8 cellular contexts compared by ENCODE assay signal in the genomic region with DNA sequence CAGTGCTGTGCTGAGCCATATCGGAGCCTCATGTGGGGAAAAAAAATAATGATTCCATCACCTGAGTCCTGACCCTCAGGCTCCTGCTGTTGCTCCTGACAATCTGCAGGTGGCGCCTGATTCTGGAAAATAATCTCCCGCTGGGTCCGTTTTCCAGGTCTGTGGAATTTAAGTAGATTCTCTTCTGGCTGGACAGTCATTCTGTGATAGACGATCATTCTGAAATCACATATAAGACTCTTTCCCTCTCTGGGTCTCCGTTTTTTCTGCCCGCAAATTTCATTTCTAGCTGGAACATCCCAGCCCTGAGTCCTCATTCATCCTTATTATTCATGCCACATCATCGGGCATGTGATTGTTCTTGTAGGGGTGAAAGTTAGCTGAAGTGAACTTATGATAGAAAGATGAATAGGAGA. TPM values are rescaled to one million over a fixed set of nuclear protein-coding genes. Genes with fewer than 3 reads are reported as not detected.
DNase-seq lines count a peak whose midpoint lies in the region; ATAC-seq and TF ChIP-seq lines count a peak whose summit lies in the region.

No MANE protein-coding gene starts in this region.

- no peak overlapping the region for H3K4ac ChIP-seq in neuronal stem cell (ENCODE audit: low read length)

- POLR2A ChIA-PET in AG04450 (lab: Yijun Ruan, JAX), result interaction anchor here (0.8 to 1.9 kb wide), 2 partner anchors 64 to 145 kb away, joined by 7 to 9 read pairs; a partner anchor contains a TSS

- no peaks in the 10 kb centered on the region for H3K79me1 ChIP-seq in neuronal stem cell (ENCODE audit: low read depth, low read length)

- DNase-seq in AG04450 (ENCODE audit: low read depth, low spot score) (peak; percentile 57), GM12864 (ENCODE audit: low read depth) (no peak), NCI-H2171 (lab: John Stamatoyannopoulos, UW) (peak; percentile 83), fibroblast of pulmonary artery (ENCODE audit: low read depth) (peak; percentile 87), neuronal stem cell (ENCODE audit: low spot score) (peak; percentile 68), 8988T (no peak)

- no peak overlapping the region for H2AFZ ChIP-seq in neuronal stem cell (ENCODE audit: low read length)

- no peak overlapping the region for H3K9ac ChIP-seq in neuronal stem cell (ENCODE audit: low read depth, low read length, poor library complexity)

- H2BK120ac ChIP-seq in neuronal stem cell (ENCODE audit: low read depth, low read length), result no peak overlapping the region

- H3K4me1 ChIP-seq in neuronal stem cell (ENCODE audit: control insufficient read depth in 2 of 2, insufficient read depth in 1 of 2, low read depth in 1 of 2, low read length in 2 of 2), result peaks cover 0 to 2% of the 10 kb centered on the region in 2 donors

- no peak overlapping the region for H2BK15ac ChIP-seq in neuronal stem cell (ENCODE audit: low read length)

- no peak overlapping the region for H2BK5ac ChIP-seq in neuronal stem cell (ENCODE audit: low read length)

- H3K18ac ChIP-seq in neuronal stem cell (ENCODE audit: low read length), result no peak overlapping the region

- no peak overlapping the region for H3K4me2 ChIP-seq in neuronal stem cell (ENCODE audit: insufficient read depth, low read length, poor library complexity, severe bottlenecking)

- H3K9me3 ChIP-seq in AG04450 (ENCODE audit: control insufficient read depth, insufficient read depth, low read length) (no peaks in the 10 kb centered on the region), neuronal stem cell (replicated peaks in 1 of 2; ENCODE audit: control insufficient read depth in 2 of 2, insufficient read depth in 1 of 2, low read depth in 1 of 2, low read length in 2 of 2) (no peaks in the 10 kb centered on the region)

- H3K27me3 ChIP-seq in AG04450 (ENCODE audit: control insufficient read depth, insufficient read depth, low read length) (no peaks in the 10 kb centered on the region), neuronal stem cell (ENCODE audit: control insufficient read depth in 3 of 3, insufficient read depth in 3 of 3, low read depth in 1 of 3, low read length in 3 of 3) (peaks cover 0 to 4% (median 0%) of the 10 kb centered on the region in 3 experiments)

- ATAC-seq in GM21717 (IDR thresholded peaks at IDR 0.05; ENCODE audit: unreplicated experiment), result no peak

- CTCF ChIA-PET in AG04450 (lab: Charles Lee), result interaction anchor here (0.7 to 9.4 kb wide), 19 partner anchors 9 to 331 kb away, joined by 3 to 103 read pairs (median 5); a partner anchor contains a TSS

- TF ChIP-seq CTCF in AG04450 (IDR thresholded peaks at IDR 0.05; ENCODE audit: low read depth, low read length) (peak; percentile 89), GM12864 (IDR thresholded peaks at IDR 0.05; ENCODE audit: low read depth, low read length, missing control alignments) (peak; percentile 83), WI38 (IDR thresholded peaks at IDR 0.05; ENCODE audit: low read depth, low read length) (peak; percentile 77), fibroblast of pulmonary artery (IDR thresholded peaks at IDR 0.05; ENCODE audit: low read length, missing control alignments) (peak; percentile 95)

- H3K36me3 ChIP-seq in neuronal stem cell (replicated peaks in 1 of 2; ENCODE audit: control insufficient read depth in 2 of 2, insufficient read depth in 2 of 2, low read length in 2 of 2), result no peaks in the 10 kb centered on the region

- H3K14ac ChIP-seq in neuronal stem cell (ENCODE audit: low read length), result no peak overlapping the region

- H3K4me3 ChIP-seq in AG04450 (ENCODE audit: low read depth, low read length) (no peak overlapping the region), GM12864 (ENCODE audit: low read depth, low read length) (no peak overlapping the region), WI38 (ENCODE audit: low read depth, low read length) (no peak overlapping the region), fibroblast of pulmonary artery (replicated peaks; ENCODE audit: low read depth, low read length) (no peak overlapping the region), neuronal stem cell (ENCODE audit: low read length in 2 of 2) (no peak overlapping the region)

- no peak overlapping the region for H2BK12ac ChIP-seq in neuronal stem cell (ENCODE audit: low read length)

- no peak overlapping the region for H4K8ac ChIP-seq in neuronal stem cell (ENCODE audit: low read depth, low read length)

- no peak overlapping the region for H2AK5ac ChIP-seq in neuronal stem cell (ENCODE audit: low read depth, low read length)

- H4K91ac ChIP-seq in neuronal stem cell (ENCODE audit: low read depth, low read length, poor library complexity), result no peak overlapping the region

- H3K27ac ChIP-seq in AG04450 (ENCODE audit: low read depth, low read length) (no peak overlapping the region), neuronal stem cell (replicated peaks; ENCODE audit: low read length) (no peak overlapping the region)

- WGBS in neuronal stem cell (ENCODE audit: extremely low coverage in 2 of 2, insufficient read length in 2 of 2, insufficient replicate concordance in 1 of 2), 2 donors, result no CpG with 5 or more reads among the region's 8 CpGs

- H3K23ac ChIP-seq in neuronal stem cell (ENCODE audit: low read depth, low read length, poor library complexity), result no peak overlapping the region

RNA-seq across cellular contexts. Expression of a gene that starts 22.1 kb away (rescaled TPM):
- 19.8 and 25.0 TPM in 2 replicates for polyA plus RNA-seq in AG04450 (2011; rRNA removed)
- polyA minus RNA-seq in AG04450 (2011; rRNA and poly(A)+ RNA removed), result 28.0 and 31.6 TPM in 2 replicates
- polyA plus RNA-seq in neuronal stem cell (2013, experiment 1 of 2), result 33.7 TPM
- polyA plus RNA-seq in neuronal stem cell (2013, experiment 2 of 2), result 32.9 TPM

Comparison
In these comparisons a context has a peak if more than half of its experiments do, and no peak if none do; other contexts are left out.
1. DNase-seq: peak in AG04450 (single experiment), NCI-H2171 (single experiment), fibroblast of pulmonary artery (single experiment) and neuronal stem cell (single experiment); none in GM12864 (single experiment) and 8988T (single experiment).
2. Peak in every context shown above with its lines, with median percentiles within 50 percentile points of each other: CTCF ChIP-seq.